ENCODE assay signal across 12 cellular contexts in the genomic region with DNA sequence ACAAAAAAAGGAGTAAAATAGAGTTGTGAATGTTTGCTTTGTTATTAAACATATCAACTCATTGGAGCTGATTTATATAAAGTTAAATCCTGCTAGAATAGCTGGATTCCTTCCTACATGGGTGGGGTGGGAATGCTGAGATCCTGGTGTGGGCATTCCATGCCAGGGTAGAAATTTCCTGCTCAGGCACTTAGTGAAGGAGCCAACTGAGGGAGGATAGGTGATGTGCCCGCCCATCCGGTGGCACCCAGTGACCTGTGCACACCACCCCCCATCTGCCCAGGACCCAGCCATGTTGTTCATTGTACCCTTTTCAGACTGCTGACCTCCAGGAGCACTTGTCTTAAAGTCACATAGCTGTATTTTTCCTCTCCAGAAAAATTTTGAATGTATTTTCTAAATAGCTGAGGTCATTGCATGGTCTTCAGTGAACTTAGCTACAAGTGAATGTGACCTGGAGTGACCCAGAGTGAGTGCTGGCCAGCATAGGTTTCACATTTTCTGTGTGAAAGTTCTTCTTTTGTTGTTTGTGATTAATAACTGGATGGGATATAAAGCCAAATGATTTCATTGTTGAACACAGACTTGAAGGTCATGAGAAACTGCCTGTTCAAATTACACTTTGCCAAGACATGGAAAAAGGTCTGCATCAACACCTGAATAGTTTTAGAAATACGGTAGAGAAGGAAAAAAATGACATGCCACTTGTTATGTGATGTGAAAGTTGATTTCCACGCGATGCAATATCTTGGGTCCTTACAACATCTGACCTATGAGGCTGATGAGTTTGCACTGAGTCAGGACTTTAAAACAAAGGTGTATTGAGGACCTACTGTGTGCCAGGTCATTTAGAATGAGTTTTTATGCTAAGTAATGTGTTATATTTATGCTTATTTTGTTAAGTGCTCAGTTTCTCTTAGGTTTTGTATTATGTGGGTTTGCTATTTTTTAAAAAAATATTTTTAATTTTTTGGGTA.
A peak's percentile ranks its signal among the peaks of the same experiment; 100 is the strongest.
DNase-seq lines count a peak whose midpoint lies in the region; ATAC-seq, FAIRE-seq and TF ChIP-seq lines count a peak whose summit lies in the region.
"Had no signal": no experiment of that assay in that cellular context is flagged by ENCODE, and none has a peak within 500 bp of the region (broad histone marks: within the 10 kb centered on the region; RNA-seq: fewer than 3 reads in every experiment).

No MANE protein-coding gene starts in this region.

- POLR2A ChIA-PET in activated CD4-positive, alpha-beta memory T cell treated with anti-CD3 and anti-CD28 coated beads for 36 hours (lab: Charles Lee), result interaction anchor here (0.9 to 1.3 kb wide), 2 partner anchors 16 to 26 kb away, joined by 3 to 4 read pairs; no protein-coding TSS in a partner anchor
- POLR2A ChIA-PET in activated CD4-positive, alpha-beta memory T cell treated with anti-CD3 and anti-CD28 coated beads, Interleukin-2, amount 10 ng/mL, durations not matched to agents 7 days and 5 days (lab: Charles Lee), result no interaction called here
- POLR2A ChIA-PET in GM12878 (lab: Charles Lee), result no interaction called here

- TF ChIP-seq EP300 in GM12878 (IDR thresholded peaks at IDR 0.05; ENCODE audit: borderline replicate concordance in 1 of 2, control insufficient read depth in 1 of 2, low read depth in 2 of 2, low read length in 2 of 2), result no peak

- TF ChIP-seq CTCF in GM12878 (IDR thresholded peaks at IDR 0.05 in 2 of 3, conservative IDR thresholded peaks at IDR 0.05 in 1 of 3; ENCODE audit: control insufficient read depth in 2 of 3, extremely low read depth in 1 of 3, insufficient read depth in 1 of 3, low read depth in 3 of 3, low read length in 3 of 3) (no peak), kidney (IDR thresholded peaks at IDR 0.05; ENCODE audit: borderline replicate concordance, extremely low read depth, insufficient read depth) (no peak)

- SMC1A ChIA-PET in GM12878 (lab: Charles Lee; ENCODE audit: uncharacterized antibody, unreplicated experiment), result interaction anchor here (1.0 to 1.7 kb wide), 4 partner anchors 12 to 81 kb away, joined by 3 to 4 read pairs (median 4); no protein-coding TSS in a partner anchor

- FAIRE-seq in GM12878 (lab: Jason Lieb, UNC) (peak; percentile 18), kidney (lab: Jason Lieb, UNC) (no peak)
- FAIRE-seq: HTR-8/SVneo had no signal

- H3K36me3 ChIP-seq in GM12878 (ENCODE audit: control insufficient read depth in 2 of 2, insufficient read depth in 2 of 2, low read length in 1 of 2) (no peaks in the 10 kb centered on the region), kidney (ENCODE audit: control insufficient read depth in 1 of 2, insufficient read depth in 2 of 2, low read length in 2 of 2) (no peaks in the 10 kb centered on the region), subcutaneous abdominal adipose tissue (ENCODE audit: control insufficient read depth in 5 of 5, insufficient read depth in 5 of 5, low read length in 5 of 5) (no peaks in the 10 kb centered on the region)

- 97% methylated on average over 5 of the region's 5 CpGs for WGBS in GM12878 (ENCODE audit: insufficient coverage, insufficient replicate concordance, low lambda C conversion rate, missing lambda C conversion rate)

- H3K27ac ChIP-seq in GM12878 (ENCODE audit: control insufficient read depth, insufficient read depth), result no peak overlapping the region
- H3K27ac ChIP-seq in kidney (ENCODE audit: low read depth in 2 of 2, low read length in 2 of 2), result peak overlapping the region; percentile 34 to 66
- peak overlapping the region; percentile 94 for H3K27ac ChIP-seq in subcutaneous abdominal adipose tissue (ENCODE audit: low read depth, low read length)

- BruUV-seq in GM12878 (replicated peaks; lab: Mats Ljungman, UMichigan), result no TSS peak

- H3K4me3 ChIP-seq in GM12878 (no peak overlapping the region), kidney (ENCODE audit: low read length in 2 of 2) (no peak overlapping the region), subcutaneous abdominal adipose tissue (ENCODE audit: low read depth in 1 of 5, low read length in 5 of 5) (peak overlapping the region in 1 of 5 donors; percentile 32)

- H3K9me3 ChIP-seq in GM12878 (replicated peaks; ENCODE audit: control insufficient read depth, insufficient read depth, low read length) (no peaks in the 10 kb centered on the region), kidney (ENCODE audit: control insufficient read depth in 1 of 2, low read length in 2 of 2) (no peaks in the 10 kb centered on the region), subcutaneous abdominal adipose tissue (ENCODE audit: control insufficient read depth in 5 of 5, low read length in 5 of 5) (no peaks in the 10 kb centered on the region)

- H2AFZ ChIP-seq in GM12878 (ENCODE audit: control insufficient read depth, low read depth, low read length), result no peak overlapping the region

- H3K27me3 ChIP-seq in GM12878 (replicated peaks in 1 of 2; ENCODE audit: control insufficient read depth in 2 of 2, insufficient read depth in 2 of 2, low read length in 1 of 2) (no peaks in the 10 kb centered on the region), subcutaneous abdominal adipose tissue (ENCODE audit: control insufficient read depth in 5 of 5, insufficient read depth in 4 of 5, low read length in 5 of 5) (no peaks in the 10 kb centered on the region)

- CTCF ChIA-PET in activated CD4-positive, alpha-beta memory T cell treated with anti-CD3 and anti-CD28 coated beads for 36 hours (lab: Charles Lee), result no interaction called here
- CTCF ChIA-PET in activated CD4-positive, alpha-beta memory T cell treated with anti-CD3 and anti-CD28 coated beads, Interleukin-2, amount 10 ng/mL, durations not matched to agents 7 days and 5 days (lab: Charles Lee), result interaction anchor here (0.7 kb wide), 1 partner anchor 120 kb away, joined by 3 read pairs; no protein-coding TSS in a partner anchor
- CTCF ChIA-PET in GM12878 (lab: Yijun Ruan, JAX), result no interaction called here

- no peaks in the 10 kb centered on the region for H3K36me3 Mint-ChIP-seq in activated CD4-positive, alpha-beta memory T cell treated with anti-CD3 and anti-CD28 coated beads for 36 hours
- peaks cover 46% of the 10 kb centered on the region for H3K36me3 Mint-ChIP-seq in activated CD4-positive, alpha-beta memory T cell treated with anti-CD3 and anti-CD28 coated beads, Interleukin-2, amount 10 ng/mL, durations not matched to agents 7 days and 5 days (ENCODE audit: low read depth)

- no peak for DNase-seq in activated CD4-positive, alpha-beta memory T cell treated with anti-CD3 and anti-CD28 coated beads for 36 hours
- DNase-seq in activated CD4-positive, alpha-beta memory T cell treated with anti-CD3 and anti-CD28 coated beads, Interleukin-2, amount 10 ng/mL, durations not matched to agents 7 days and 5 days, result no peak
- no peak for DNase-seq in GM12878 (ENCODE audit: low read depth, low spot score)
- DNase-seq in kidney, result no peak
- DNase-seq in NCI-H2171 (lab: John Stamatoyannopoulos, UW), result no peak
- DNase-seq in cerebellum (ENCODE audit: low spot score), result no peak
- no peak for DNase-seq in NOMO-1 treated with DMSO at 0.1 percent for 48 hours (lab: John Stamatoyannopoulos, UW; ENCODE audit: unreplicated experiment)
- DNase-seq: activated CD8-positive, alpha-beta memory T cell treated with anti-CD3 and anti-CD28 coated beads, Interleukin-2, amount 50 U/mL, for 4 hours; effector CD4-positive, alpha-beta T cell; NCI-H446 had no signal

- H3K9ac ChIP-seq in GM12878 (ENCODE audit: control insufficient read depth, insufficient read depth, low read length) (no peak overlapping the region), kidney (ENCODE audit: low read length in 2 of 2) (no peak overlapping the region), subcutaneous abdominal adipose tissue (ENCODE audit: low read length in 5 of 5) (peak overlapping the region in 3 of 5 donors; percentile 33 to 60 (median 33))

- peaks cover 15% of the 10 kb centered on the region for H3K79me2 ChIP-seq in GM12878 (ENCODE audit: control insufficient read depth, insufficient read depth, low read length)

- H3K4me1 ChIP-seq in GM12878 (ENCODE audit: control insufficient read depth, insufficient read depth, low read length) (no peaks in the 10 kb centered on the region; the same call in 1 of the 2 replicates), kidney (ENCODE audit: control insufficient read depth in 1 of 2, insufficient read depth in 1 of 2, low read depth in 1 of 2, low read length in 2 of 2) (peaks cover 0 to 9% of the 10 kb centered on the region in 2 donors), subcutaneous abdominal adipose tissue (ENCODE audit: control insufficient read depth in 5 of 5, insufficient read depth in 5 of 5, low read length in 5 of 5) (peaks cover 3 to 59% (median 46%) of the 10 kb centered on the region in 5 donors)

- ATAC-seq in GM12878, result peak; percentile 73

- TF ChIP-seq RAD21 in GM12878 (IDR thresholded peaks at IDR 0.05; ENCODE audit: insufficient read depth, low read depth, low read length), result no peak

- no peak for TF ChIP-seq POLR2A in GM12878 (IDR thresholded peaks at IDR 0.05; ENCODE audit: low read depth, low read length)

- 0 out of 2 replicates have a peak, but pooled peaks cover 3% of the 10 kb centered on the region for H4K20me1 ChIP-seq in GM12878 (ENCODE audit: control insufficient read depth, insufficient read depth)

- H3K27me3 Mint-ChIP-seq in activated CD4-positive, alpha-beta memory T cell treated with anti-CD3 and anti-CD28 coated beads for 36 hours, result no peaks in the 10 kb centered on the region
- no peaks in the 10 kb centered on the region for H3K27me3 Mint-ChIP-seq in activated CD4-positive, alpha-beta memory T cell treated with anti-CD3 and anti-CD28 coated beads, Interleukin-2, amount 10 ng/mL, durations not matched to agents 7 days and 5 days

- H3K4me1 Mint-ChIP-seq in activated CD4-positive, alpha-beta memory T cell treated with anti-CD3 and anti-CD28 coated beads for 36 hours (ENCODE audit: low read depth), result peaks cover 65% of the 10 kb centered on the region
- H3K4me1 Mint-ChIP-seq in activated CD4-positive, alpha-beta memory T cell treated with anti-CD3 and anti-CD28 coated beads, Interleukin-2, amount 10 ng/mL, durations not matched to agents 7 days and 5 days, result peaks cover 37% of the 10 kb centered on the region

- H3K4me3 Mint-ChIP-seq in activated CD4-positive, alpha-beta memory T cell treated with anti-CD3 and anti-CD28 coated beads for 36 hours, result no peak overlapping the region
- no peak overlapping the region for H3K4me3 Mint-ChIP-seq in activated CD4-positive, alpha-beta memory T cell treated with anti-CD3 and anti-CD28 coated beads, Interleukin-2, amount 10 ng/mL, durations not matched to agents 7 days and 5 days

- RAD21 ChIA-PET in GM12878 (lab: Charles Lee; ENCODE audit: unreplicated experiment), result no interaction called here

- H3K27ac Mint-ChIP-seq in activated CD4-positive, alpha-beta memory T cell treated with anti-CD3 and anti-CD28 coated beads for 36 hours, result peak overlapping the region; percentile 13
- no peak overlapping the region for H3K27ac Mint-ChIP-seq in activated CD4-positive, alpha-beta memory T cell treated with anti-CD3 and anti-CD28 coated beads, Interleukin-2, amount 10 ng/mL, durations not matched to agents 7 days and 5 days

- intact Hi-C loops in activated CD4-positive, alpha-beta memory T cell treated with anti-CD3 and anti-CD28 coated beads for 36 hours (cut with micrococcal nuclease), result loop anchor here (1.0 kb wide), 1 partner anchor 8 kb away; no protein-coding TSS in a partner anchor
- intact Hi-C loops in GM12878 (cut with micrococcal nuclease; ENCODE audit: unreplicated experiment), result no loop called here
- intact Hi-C loops in kidney (cut with DNase I), result no loop called here

- H3K4me2 ChIP-seq in GM12878 (ENCODE audit: control insufficient read depth, insufficient read depth), result no peak overlapping the region

- in situ Hi-C loops in GM12878 (cut with MboI), result no loop called here

- no peaks in the 10 kb centered on the region for H3K9me3 Mint-ChIP-seq in activated CD4-positive, alpha-beta memory T cell treated with anti-CD3 and anti-CD28 coated beads for 36 hours
- no peaks in the 10 kb centered on the region for H3K9me3 Mint-ChIP-seq in activated CD4-positive, alpha-beta memory T cell treated with anti-CD3 and anti-CD28 coated beads, Interleukin-2, amount 10 ng/mL, durations not matched to agents 7 days and 5 days

Comparison
In these comparisons a context has a peak if more than half of its experiments do, and no peak if none do; other contexts are left out.
1. H3K9ac ChIP-seq: peak in subcutaneous abdominal adipose tissue (3 of 5); none in GM12878 (single experiment) and kidney (0 of 2).